ENCODE assay signal across 30 cellular contexts in the genomic region with DNA sequence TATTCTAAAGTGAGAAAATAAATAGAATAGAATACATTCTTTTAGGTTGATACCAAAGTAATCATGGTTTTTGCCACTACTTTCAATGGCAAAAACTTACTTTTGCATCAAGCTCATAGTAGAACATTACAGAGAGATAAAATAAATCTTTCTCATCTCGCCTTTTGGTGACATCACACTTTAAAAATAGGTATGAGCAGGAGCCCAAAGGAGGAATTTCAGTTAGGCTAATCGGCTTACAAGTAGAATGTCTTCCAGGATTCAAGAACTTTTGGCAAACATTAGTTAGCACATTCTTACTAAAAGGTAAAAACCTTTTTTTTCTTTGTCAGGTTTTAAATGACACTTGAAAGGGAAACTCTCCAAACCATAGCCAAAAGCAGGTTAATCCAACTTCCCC.
"Had no signal": no experiment of that assay in that cellular context is flagged by ENCODE, and none has a peak within 500 bp of the region (broad histone marks: within the 10 kb centered on the region; RNA-seq: fewer than 3 reads in every experiment).

No MANE protein-coding gene starts in this region.

- H3K4me3 ChIP-seq: cardiac muscle cell, Peyer's patch, SJSA1 had no signal

- H3K4me2 ChIP-seq: KMS-11, SK-N-SH had no signal

- H3K9me2 ChIP-seq: SK-N-SH had no signal

- H3K27me3 ChIP-seq: cardiac muscle cell, Peyer's patch, SJSA1 had no signal

- ATAC-seq: activated CD4-positive, alpha-beta T cell treated with anti-CD3 and anti-CD28 coated beads for 36 hours; activated CD8-positive, alpha-beta T cell treated with anti-CD3 and anti-CD28 coated beads, Interleukin-2, amount 10 ng/mL, durations not matched to agents 7 days and 5 days; PC-3 had no signal

- H3K9me3 ChIP-seq: Peyer's patch, SJSA1, SK-N-SH had no signal

- H3K4me1 ChIP-seq: Peyer's patch had no signal

- H3K9ac ChIP-seq: KMS-11, SK-N-SH had no signal

- H3K27ac ChIP-seq: cardiac muscle cell, KMS-11, Peyer's patch, SJSA1 had no signal

- DNase-seq: activated CD4-positive, alpha-beta T cell treated with anti-CD3 and anti-CD28 coated beads for 36 hours; activated CD4-positive, alpha-beta T cell treated with anti-CD3 and anti-CD28 coated beads, Interleukin-2, amount 10 ng/mL, durations not matched to agents 7 days and 5 days; activated CD4-positive, alpha-beta T cell treated with anti-CD3 and anti-CD28 coated beads, Interleukin-2, amount 50 U/mL, for 48 hours; activated CD8-positive, alpha-beta T cell treated with anti-CD3 and anti-CD28 coated beads, Interleukin-2, amount 10 ng/mL, durations not matched to agents 7 days and 5 days; activated gamma-delta T cell; activated naive CD4-positive, alpha-beta T cell treated with anti-CD3 and anti-CD28 coated beads, Interleukin-2, amount 50 U/mL, for 16 hours; activated naive CD8-positive, alpha-beta T cell treated with anti-CD3 and anti-CD28 coated beads for 36 hours; activated T-cell treated with anti-CD3 and anti-CD28 coated beads, Interleukin-2, amount 50 U/mL, for 24 hours; amniotic stem cell; aorta; MM.1S; MV-4-11; NCI-H1092; NCI-H1436 treated with DMSO at 0.1 percent for 48 hours; NCI-H1694 treated with DMSO at 0.1 percent for 48 hours; NCI-H2029 treated with DMSO at 0.1 percent for 48 hours; NCI-H2107; NCI-H2171; NCI-H510A; NCI-H526; NCI-H748 treated with DMSO at 0.1 percent for 48 hours; NK-92 treated with Interleukin-12 subunit alpha and Interleukin-12 subunit beta, amount 100 ng/mL, for 24 hours; PC-3; Peyer's patch; RPMI8226; SHP77 treated with DMSO at 0.1 percent for 48 hours; SK-N-SH had no signal

- H3K36me3 ChIP-seq: cardiac muscle cell, Peyer's patch, SJSA1 had no signal
